Comparison of ENCODE assay signal across 8 cellular contexts in genomic region chr12:71439613-71440392, GRCh38. TPM values are rescaled to one million over a fixed set of nuclear protein-coding genes. Genes with fewer than 3 reads are reported as not detected.
DNase-seq lines count a peak whose midpoint lies in the region; ATAC-seq and TF ChIP-seq lines count a peak whose summit lies in the region.

LGR5 (plus strand) TSS chr12:71439798; CDS start chr12:71440081, 283 bp downstream.

- peaks cover 14% of the 10 kb centered on the region; the same call in 1 of the 2 replicates for H3K9me3 ChIP-seq in SJCRH30 (replicated peaks)
- H3K9me3 ChIP-seq in duodenal mucosa (ENCODE audit: control insufficient read depth in 1 of 2, low read length in 2 of 2) = peaks cover 12% of the 10 kb centered on the region in 2 donors

- no peak for TF ChIP-seq CTCF in HFFc6 (IDR thresholded peaks at IDR 0.05)
- TF ChIP-seq CTCF in lower leg skin (IDR thresholded peaks at IDR 0.05) = no peak

- ATAC-seq in HG03520 (IDR thresholded peaks at IDR 0.05; ENCODE audit: unreplicated experiment) = no peak

- H3K27ac ChIP-seq in SJCRH30 (peak within 1 kb of the TSS; percentile 13), duodenal mucosa (ENCODE audit: low read depth, low read length) (no peak within 1 kb of the TSS)

- H3K4me1 ChIP-seq in SJCRH30 (no peaks in the 10 kb centered on the region), duodenal mucosa (ENCODE audit: control insufficient read depth in 1 of 2, insufficient read depth in 2 of 2, low read length in 2 of 2) (peaks cover 4 to 26% of the 10 kb centered on the region in 2 donors)

- H3K27me3 Mint-ChIP-seq in HFFc6 (ENCODE audit: insufficient read depth) = peaks cover 44% of the 10 kb centered on the region

- H3K4me1 Mint-ChIP-seq in HFFc6 (ENCODE audit: low read depth) = peaks cover 9% of the 10 kb centered on the region

- peak; percentile 62 for DNase-seq in COR-L47 (lab: John Stamatoyannopoulos, UW)
- DNase-seq in HFFc6 = no peak
- DNase-seq in SJCRH30 = peak; percentile 72 to 80
- DNase-seq in lower leg skin (ENCODE audit: low spot score in 2 of 2) = peak; percentile 41 to 92
- peak; percentile 78 for DNase-seq in superior temporal gyrus (ENCODE audit: extremely low spot score)
- DNase-seq in SKM-1 treated with dmso at 0.1 percent for 144 hours (lab: John Stamatoyannopoulos, UW; ENCODE audit: unreplicated experiment) = no peak

- 0% methylated on average over 26 to 63 of the region's 71 CpGs for whole genome bisulfite sequencing in lower leg skin, 2 donors

- peaks cover 12% of the 10 kb centered on the region for H3K9me3 Mint-ChIP-seq in HFFc6

- no peak within 1 kb of the TSS for H3K27ac Mint-ChIP-seq in HFFc6

- peak within 1 kb of the TSS; percentile 76 for H3K4me3 Mint-ChIP-seq in HFFc6

- H3K27me3 ChIP-seq in SJCRH30 = no peaks in the 10 kb centered on the region
- H3K27me3 ChIP-seq in duodenal mucosa (ENCODE audit: control insufficient read depth in 1 of 2, insufficient read depth in 2 of 2, low read length in 2 of 2) = peaks cover 18 to 28% of the 10 kb centered on the region in 2 donors

- H3K9ac ChIP-seq in duodenal mucosa (ENCODE audit: low read depth in 1 of 2, low read length in 2 of 2) = peak within 1 kb of the TSS; percentile 33 to 51

- H3K36me3 Mint-ChIP-seq in HFFc6 (ENCODE audit: low read depth) = peaks cover 5% of the 10 kb centered on the region; the same call in 1 of the 2 replicates

- intact Hi-C loops in lower leg skin (cut with DNase I; ENCODE audit: low total_unique reads) = no loop called here

- TF ChIP-seq POLR2A in lower leg skin (IDR thresholded peaks at IDR 0.05) = no peak

- H3K4me3 ChIP-seq in SJCRH30 (peak within 1 kb of the TSS; percentile 72), duodenal mucosa (ENCODE audit: low read depth in 1 of 2, low read length in 2 of 2) (peak within 1 kb of the TSS; percentile 69 to 72), lower leg skin (ENCODE audit: low read depth, poor library complexity, severe bottlenecking) (peak within 1 kb of the TSS; percentile 23)

- H3K36me3 ChIP-seq in SJCRH30 (no peaks in the 10 kb centered on the region), duodenal mucosa (ENCODE audit: control insufficient read depth in 1 of 2, insufficient read depth in 2 of 2, low read length in 2 of 2) (no peaks in the 10 kb centered on the region)

RNA-seq across cellular contexts. Expression of gene LGR5, which starts in this region (rescaled TPM):
- total RNA-seq in HFFc6 (2021; fragmentation: NEBNext Ultra II Directional; extraction: Animal tissue kit (Norgen Biotek cat#: 25700)) = not detected
- total RNA-seq in SJCRH30 (2014; rRNA removed; shearing (Covaris generic)) = 5.1 and 6.4 TPM in 2 replicates
- total RNA-seq in lower leg skin = 1 to 10 TPM; 1.1 to 6.3 (median 1.3) TPM

Comparison
In these comparisons a context has a peak if more than half of its experiments do, and no peak if none do; other contexts are left out.
1. DNase-seq: peak in COR-L47 (single experiment), SJCRH30 (2 of 2), lower leg skin (2 of 2) and superior temporal gyrus (single experiment); none in HFFc6 (single experiment) and SKM-1 treated with dmso at 0.1 percent for 144 hours (single experiment).
2. Peak in every context shown above with its lines, with median percentiles within 50 percentile points of each other: H3K4me3 ChIP-seq.